In genomic region chrX:7432901-7433300, GRCh38 we compare ENCODE assay signal across 35 cellular contexts.
"Had no signal": no experiment of that assay in that cellular context is flagged by ENCODE, and none has a peak within 500 bp of the region (broad histone marks: within the 10 kb centered on the region; RNA-seq: fewer than 3 reads in every experiment).

No MANE protein-coding gene starts in this region.

- H3K4me1 ChIP-seq: ascending aorta, body of pancreas had no signal

- H3K27me3 ChIP-seq: ascending aorta, body of pancreas, brain microvascular endothelial cell had no signal

- FAIRE-seq: TTC549 had no signal

- H3K36me3 ChIP-seq: ascending aorta, brain microvascular endothelial cell had no signal

- H3K4me3 Mint-ChIP-seq: activated B cell treated with CpG ODN at 0.5 μM for 24 hours; activated CD4-positive, alpha-beta memory T cell treated with anti-CD3 and anti-CD28 coated beads, Interleukin-2, amount 10 ng/mL, durations not matched to agents 7 days and 5 days; activated CD4-positive, alpha-beta T cell treated with anti-CD3 and anti-CD28 coated beads, Interleukin-2, amount 10 ng/mL, durations not matched to agents 24 days and 14 days; activated CD8-positive, alpha-beta memory T cell treated with anti-CD3 and anti-CD28 coated beads, Interleukin-2, amount 10 ng/mL, durations not matched to agents 7 days and 5 days; activated CD8-positive, alpha-beta T cell treated with anti-CD3 and anti-CD28 coated beads, Interleukin-2, amount 10 ng/mL, durations not matched to agents 7 days and 5 days; activated naive CD4-positive, alpha-beta T cell treated with anti-CD3 and anti-CD28 coated beads, Interleukin-2, amount 10 ng/mL, durations not matched to agents 7 days and 5 days; activated naive CD4-positive, alpha-beta T cell treated with anti-CD3 and anti-CD28 coated beads, Interleukin-2, amount 50 U/mL, for 24 hours; activated naive CD8-positive, alpha-beta T cell; activated naive CD8-positive, alpha-beta T cell treated with anti-CD3 and anti-CD28 coated beads, Interleukin-2, amount 10 ng/mL, durations not matched to agents 7 days and 5 days; activated naive CD8-positive, alpha-beta T cell treated with anti-CD3 and anti-CD28 coated beads, Interleukin-2, amount 50 U/mL, for 24 hours; activated T-cell treated with anti-CD3 and anti-CD28 coated beads, Interleukin-2, amount 50 U/mL, for 24 hours; T-helper 1 cell treated with Interleukin-12 subunit alpha and Interleukin-12 subunit beta and Interleukin-4 antibody, amounts not matched to agents 30 μg/mL and 1 μg/mL, for 36 hours; T-helper 2 cell treated with Interferon-gamma antibody and Interleukin-4, amounts not matched to agents 5 μg/mL and 100 μg/mL, for 36 hours had no signal

- H3K36me3 Mint-ChIP-seq: activated naive CD4-positive, alpha-beta T cell treated with anti-CD3 and anti-CD28 coated beads, Interleukin-2, amount 10 ng/mL, durations not matched to agents 7 days and 5 days; activated naive CD4-positive, alpha-beta T cell treated with anti-CD3 and anti-CD28 coated beads, Interleukin-2, amount 50 U/mL, for 24 hours; activated naive CD8-positive, alpha-beta T cell; activated naive CD8-positive, alpha-beta T cell treated with anti-CD3 and anti-CD28 coated beads, Interleukin-2, amount 10 ng/mL, durations not matched to agents 7 days and 5 days had no signal

- DNase-seq: activated B cell treated with CpG ODN at 0.5 μM for 24 hours; activated CD4-positive, alpha-beta memory T cell treated with anti-CD3 and anti-CD28 coated beads, Interleukin-2, amount 10 ng/mL, durations not matched to agents 7 days and 5 days; activated CD4-positive, alpha-beta T cell treated with anti-CD3 and anti-CD28 coated beads for 4 hours; activated CD4-positive, alpha-beta T cell treated with anti-CD3 and anti-CD28 coated beads, Interleukin-2, amount 10 ng/mL, durations not matched to agents 24 days and 14 days; activated CD4-positive, alpha-beta T cell treated with anti-CD3 and anti-CD28 coated beads, Interleukin-2, amount 50 U/mL, for 48 hours; activated CD4-positive, CD25-positive, alpha-beta regulatory T cell treated with anti-CD3 and anti-CD28 coated beads, Interleukin-2, amount 50 U/mL, for 72 hours; activated CD8-positive, alpha-beta memory T cell treated with anti-CD3 and anti-CD28 coated beads for 24 hours; activated CD8-positive, alpha-beta memory T cell treated with anti-CD3 and anti-CD28 coated beads, Interleukin-2, amount 10 ng/mL, durations not matched to agents 7 days and 5 days; activated CD8-positive, alpha-beta memory T cell treated with anti-CD3 and anti-CD28 coated beads, Interleukin-2, amount 50 U/mL, for 48 hours; activated CD8-positive, alpha-beta T cell treated with anti-CD3 and anti-CD28 coated beads, Interleukin-2, amount 10 ng/mL, durations not matched to agents 7 days and 5 days; activated effector memory CD4-positive, alpha-beta T cell treated with Interleukin-2 at 50 U/mL for 16 hours; activated gamma-delta T cell; activated naive CD4-positive, alpha-beta T cell treated with anti-CD3 and anti-CD28 coated beads, Interleukin-2, amount 10 ng/mL, durations not matched to agents 7 days and 5 days; activated naive CD4-positive, alpha-beta T cell treated with Interleukin-2 at 50 U/mL for 16 hours; activated naive CD8-positive, alpha-beta T cell treated with anti-CD3 and anti-CD28 coated beads, Interleukin-2, amount 10 ng/mL, durations not matched to agents 7 days and 5 days; activated naive CD8-positive, alpha-beta T cell treated with anti-CD3 and anti-CD28 coated beads, Interleukin-2, amount 50 U/mL, for 24 hours; activated T-cell treated with anti-CD3 and anti-CD28 coated beads, Interleukin-2, amount 50 U/mL, for 24 hours; activated T-cell treated with anti-CD3 and anti-CD28 coated beads, Interleukin-2, amount 50 U/mL, for 48 hours; amygdala; anterior cingulate cortex; body of pancreas; brain microvascular endothelial cell; central memory CD4-positive, alpha-beta T cell; SW 1271; T-helper 1 cell; T-helper 2 cell; T-helper 9 cell had no signal

- H3K4me1 Mint-ChIP-seq: activated B cell treated with CpG ODN at 0.5 μM for 24 hours; activated CD4-positive, alpha-beta memory T cell treated with anti-CD3 and anti-CD28 coated beads, Interleukin-2, amount 10 ng/mL, durations not matched to agents 7 days and 5 days; activated CD4-positive, alpha-beta T cell treated with anti-CD3 and anti-CD28 coated beads, Interleukin-2, amount 10 ng/mL, durations not matched to agents 24 days and 14 days; activated CD8-positive, alpha-beta memory T cell treated with anti-CD3 and anti-CD28 coated beads, Interleukin-2, amount 10 ng/mL, durations not matched to agents 7 days and 5 days; activated naive CD4-positive, alpha-beta T cell treated with anti-CD3 and anti-CD28 coated beads, Interleukin-2, amount 10 ng/mL, durations not matched to agents 7 days and 5 days; activated naive CD4-positive, alpha-beta T cell treated with anti-CD3 and anti-CD28 coated beads, Interleukin-2, amount 50 U/mL, for 24 hours; activated naive CD8-positive, alpha-beta T cell treated with anti-CD3 and anti-CD28 coated beads, Interleukin-2, amount 10 ng/mL, durations not matched to agents 7 days and 5 days; activated naive CD8-positive, alpha-beta T cell treated with anti-CD3 and anti-CD28 coated beads, Interleukin-2, amount 50 U/mL, for 24 hours had no signal

- H3K27me3 Mint-ChIP-seq: activated B cell treated with CpG ODN at 0.5 μM for 24 hours; activated CD4-positive, alpha-beta memory T cell treated with anti-CD3 and anti-CD28 coated beads, Interleukin-2, amount 10 ng/mL, durations not matched to agents 7 days and 5 days; activated CD4-positive, alpha-beta T cell treated with anti-CD3 and anti-CD28 coated beads, Interleukin-2, amount 10 ng/mL, durations not matched to agents 24 days and 14 days; activated CD8-positive, alpha-beta memory T cell treated with anti-CD3 and anti-CD28 coated beads, Interleukin-2, amount 10 ng/mL, durations not matched to agents 7 days and 5 days; activated naive CD4-positive, alpha-beta T cell treated with anti-CD3 and anti-CD28 coated beads, Interleukin-2, amount 10 ng/mL, durations not matched to agents 7 days and 5 days; activated naive CD4-positive, alpha-beta T cell treated with anti-CD3 and anti-CD28 coated beads, Interleukin-2, amount 50 U/mL, for 24 hours; activated naive CD8-positive, alpha-beta T cell; activated naive CD8-positive, alpha-beta T cell treated with anti-CD3 and anti-CD28 coated beads, Interleukin-2, amount 10 ng/mL, durations not matched to agents 7 days and 5 days; activated naive CD8-positive, alpha-beta T cell treated with anti-CD3 and anti-CD28 coated beads, Interleukin-2, amount 50 U/mL, for 24 hours; activated T-cell treated with anti-CD3 and anti-CD28 coated beads, Interleukin-2, amount 50 U/mL, for 24 hours had no signal

- H3K27ac Mint-ChIP-seq: activated B cell treated with CpG ODN at 0.5 μM for 24 hours; activated CD4-positive, alpha-beta memory T cell treated with anti-CD3 and anti-CD28 coated beads, Interleukin-2, amount 10 ng/mL, durations not matched to agents 7 days and 5 days; activated CD4-positive, alpha-beta T cell treated with anti-CD3 and anti-CD28 coated beads, Interleukin-2, amount 10 ng/mL, durations not matched to agents 24 days and 14 days; activated CD8-positive, alpha-beta memory T cell treated with anti-CD3 and anti-CD28 coated beads, Interleukin-2, amount 10 ng/mL, durations not matched to agents 7 days and 5 days; activated CD8-positive, alpha-beta T cell treated with anti-CD3 and anti-CD28 coated beads, Interleukin-2, amount 10 ng/mL, durations not matched to agents 7 days and 5 days; activated naive CD4-positive, alpha-beta T cell treated with anti-CD3 and anti-CD28 coated beads, Interleukin-2, amount 10 ng/mL, durations not matched to agents 7 days and 5 days; activated naive CD4-positive, alpha-beta T cell treated with anti-CD3 and anti-CD28 coated beads, Interleukin-2, amount 50 U/mL, for 24 hours; activated naive CD8-positive, alpha-beta T cell; activated naive CD8-positive, alpha-beta T cell treated with anti-CD3 and anti-CD28 coated beads, Interleukin-2, amount 10 ng/mL, durations not matched to agents 7 days and 5 days; activated naive CD8-positive, alpha-beta T cell treated with anti-CD3 and anti-CD28 coated beads, Interleukin-2, amount 50 U/mL, for 24 hours; activated T-cell treated with anti-CD3 and anti-CD28 coated beads, Interleukin-2, amount 50 U/mL, for 24 hours; activated T-helper 2 cell treated with anti-CD3 and anti-CD28 coated beads, Interferon-gamma antibody, Interleukin-2, Interleukin-4, amounts not matched to agents 10 μg/mL and 5 μg/mL and 100 μg/mL, durations not matched to agents 14 hours and 24 hours and 36 hours; T-helper 1 cell treated with Interleukin-12 subunit alpha and Interleukin-12 subunit beta and Interleukin-4 antibody, amounts not matched to agents 30 μg/mL and 1 μg/mL, for 36 hours; T-helper 2 cell treated with Interferon-gamma antibody and Interleukin-4, amounts not matched to agents 5 μg/mL and 100 μg/mL, for 36 hours had no signal

- H3K27ac ChIP-seq: ascending aorta, body of pancreas, brain microvascular endothelial cell, VCaP had no signal

- H3K9me3 ChIP-seq: ascending aorta, body of pancreas had no signal

- ATAC-seq: activated CD8-positive, alpha-beta memory T cell treated with anti-CD3 and anti-CD28 coated beads, Interleukin-2, amount 10 ng/mL, durations not matched to agents 7 days and 5 days; activated CD8-positive, alpha-beta T cell treated with anti-CD3 and anti-CD28 coated beads, Interleukin-2, amount 10 ng/mL, durations not matched to agents 7 days and 5 days; activated naive CD8-positive, alpha-beta T cell treated with anti-CD3 and anti-CD28 coated beads, Interleukin-2, amount 50 U/mL, for 24 hours; body of pancreas had no signal

- H3K4me3 ChIP-seq: ascending aorta, body of pancreas had no signal

- H3K9me3 Mint-ChIP-seq: activated B cell treated with CpG ODN at 0.5 μM for 24 hours; activated naive CD4-positive, alpha-beta T cell treated with anti-CD3 and anti-CD28 coated beads, Interleukin-2, amount 10 ng/mL, durations not matched to agents 7 days and 5 days; activated naive CD8-positive, alpha-beta T cell treated with anti-CD3 and anti-CD28 coated beads, Interleukin-2, amount 10 ng/mL, durations not matched to agents 7 days and 5 days had no signal
